33 cellular contexts compared by ENCODE assay signal in genomic region chr3:6222069-6222468, GRCh38.
"Had no signal": no experiment of that assay in that cellular context is flagged by ENCODE, and none has a peak within 500 bp of the region (broad histone marks: within the 10 kb centered on the region; RNA-seq: fewer than 3 reads in every experiment).

No MANE protein-coding gene starts in this region.

- ATAC-seq: activated CD4-positive, alpha-beta T cell treated with anti-CD3 and anti-CD28 coated beads for 36 hours; activated CD8-positive, alpha-beta memory T cell treated with anti-CD3 and anti-CD28 coated beads, Interleukin-2, amount 10 ng/mL, durations not matched to agents 7 days and 5 days; activated CD8-positive, alpha-beta T cell treated with anti-CD3 and anti-CD28 coated beads, Interleukin-2, amount 10 ng/mL, durations not matched to agents 7 days and 5 days; activated naive CD4-positive, alpha-beta T cell treated with anti-CD3 and anti-CD28 coated beads, Interleukin-2, amount 50 U/mL, for 72 hours; foreskin keratinocyte; gastrocnemius medialis; heart left ventricle had no signal

- H3K27me3 Mint-ChIP-seq: activated CD4-positive, alpha-beta memory T cell treated with anti-CD3 and anti-CD28 coated beads for 36 hours; activated CD4-positive, alpha-beta T cell treated with anti-CD3 and anti-CD28 coated beads for 36 hours; activated CD4-positive, alpha-beta T cell treated with anti-CD3 and anti-CD28 coated beads, Interleukin-2, amount 10 ng/mL, durations not matched to agents 24 days and 14 days; activated CD8-positive, alpha-beta memory T cell treated with anti-CD3 and anti-CD28 coated beads, Interleukin-2, amount 10 ng/mL, durations not matched to agents 7 days and 5 days; activated naive CD4-positive, alpha-beta T cell treated with anti-CD3 and anti-CD28 coated beads, Interleukin-2, amount 10 ng/mL, durations not matched to agents 7 days and 5 days; activated naive CD8-positive, alpha-beta T cell treated with anti-CD3 and anti-CD28 coated beads, Interleukin-2, amount 10 ng/mL, durations not matched to agents 7 days and 5 days; central memory CD8-positive, alpha-beta T cell; dendritic cell treated with granulocyte-macrophage colony-stimulating factor and Interleukin-4, amounts not matched to agents 40 ng/mL and 50 ng/mL, for 4 days had no signal

- H3K27ac Mint-ChIP-seq: activated CD4-positive, alpha-beta memory T cell treated with anti-CD3 and anti-CD28 coated beads for 36 hours; activated CD4-positive, alpha-beta T cell treated with anti-CD3 and anti-CD28 coated beads for 36 hours; activated CD4-positive, alpha-beta T cell treated with anti-CD3 and anti-CD28 coated beads, Interleukin-2, amount 10 ng/mL, durations not matched to agents 24 days and 14 days; activated CD8-positive, alpha-beta memory T cell treated with anti-CD3 and anti-CD28 coated beads, Interleukin-2, amount 10 ng/mL, durations not matched to agents 7 days and 5 days; activated CD8-positive, alpha-beta T cell treated with anti-CD3 and anti-CD28 coated beads, Interleukin-2, amount 10 ng/mL, durations not matched to agents 7 days and 5 days; activated naive CD4-positive, alpha-beta T cell treated with anti-CD3 and anti-CD28 coated beads, Interleukin-2, amount 10 ng/mL, durations not matched to agents 7 days and 5 days; activated naive CD4-positive, alpha-beta T cell treated with anti-CD3 and anti-CD28 coated beads, Interleukin-2, amount 50 U/mL, for 72 hours; activated naive CD8-positive, alpha-beta T cell treated with anti-CD3 and anti-CD28 coated beads, Interleukin-2, amount 10 ng/mL, durations not matched to agents 7 days and 5 days; activated T-helper 1 cell treated with anti-CD3 and anti-CD28 coated beads, Interleukin-12 subunit alpha, Interleukin-12 subunit beta, Interleukin-2, Interleukin-4 antibody, amounts not matched to agents 30 ng/mL and 10 ng/mL and 1 ng/mL, durations not matched to agents 14 hours and 24 hours and 36 hours; activated T-helper 2 cell treated with anti-CD3 and anti-CD28 coated beads, Interferon-gamma antibody, Interleukin-2, Interleukin-4, amounts not matched to agents 10 μg/mL and 5 μg/mL and 100 μg/mL, durations not matched to agents 14 hours and 24 hours and 36 hours; dendritic cell treated with granulocyte-macrophage colony-stimulating factor and Interleukin-4, amounts not matched to agents 40 ng/mL and 50 ng/mL, for 4 days; endodermal cell had no signal

- H3K4me1 ChIP-seq: esophagus muscularis mucosa, foreskin keratinocyte, gastrocnemius medialis, heart left ventricle had no signal

- H3K27me3 ChIP-seq: brain microvascular endothelial cell, dorsolateral prefrontal cortex, esophagus muscularis mucosa, foreskin keratinocyte, gastrocnemius medialis, heart left ventricle had no signal

- H3K36me3 ChIP-seq: brain microvascular endothelial cell, esophagus muscularis mucosa, gastrocnemius medialis, heart left ventricle had no signal

- DNase-seq: activated CD4-positive, alpha-beta memory T cell treated with anti-CD3 and anti-CD28 coated beads for 36 hours; activated CD4-positive, alpha-beta T cell treated with anti-CD3 and anti-CD28 coated beads for 36 hours; activated CD4-positive, alpha-beta T cell treated with anti-CD3 and anti-CD28 coated beads, Interleukin-2, amount 10 ng/mL, durations not matched to agents 24 days and 14 days; activated CD4-positive, CD25-positive, alpha-beta regulatory T cell; activated CD4-positive, CD25-positive, alpha-beta regulatory T cell treated with anti-CD3 and anti-CD28 coated beads, Interleukin-2, amount 50 U/mL, for 72 hours; activated CD8-positive, alpha-beta memory T cell treated with anti-CD3 and anti-CD28 coated beads, Interleukin-2, amount 10 ng/mL, durations not matched to agents 7 days and 5 days; activated CD8-positive, alpha-beta memory T cell treated with anti-CD3 and anti-CD28 coated beads, Interleukin-2, amount 50 U/mL, for 4 hours; activated CD8-positive, alpha-beta T cell treated with anti-CD3 and anti-CD28 coated beads, Interleukin-2, amount 10 ng/mL, durations not matched to agents 7 days and 5 days; activated effector memory CD4-positive, alpha-beta T cell treated with anti-CD3 and anti-CD28 coated beads, Interleukin-2, amount 50 U/mL, for 16 hours; activated naive CD4-positive, alpha-beta T cell; activated naive CD4-positive, alpha-beta T cell treated with anti-CD3 and anti-CD28 coated beads, Interleukin-2, amount 10 ng/mL, durations not matched to agents 7 days and 5 days; activated naive CD8-positive, alpha-beta T cell treated with anti-CD3 and anti-CD28 coated beads, Interleukin-2, amount 10 ng/mL, durations not matched to agents 7 days and 5 days; activated T-cell treated with anti-CD3 and anti-CD28 coated beads, Interleukin-2, amount 50 U/mL, for 1 hour; activated T-cell treated with anti-CD3 and anti-CD28 coated beads, Interleukin-2, amount 50 U/mL, for 48 hours; brain microvascular endothelial cell; dorsolateral prefrontal cortex; effector memory CD4-positive, alpha-beta T cell; endodermal cell; erythroblast; foreskin keratinocyte; gastrocnemius medialis; glutamatergic neuron; heart left ventricle; T-helper 2 cell had no signal

- FAIRE-seq: astrocyte, bronchial epithelial cell had no signal

- H3K4me1 Mint-ChIP-seq: activated CD4-positive, alpha-beta T cell treated with anti-CD3 and anti-CD28 coated beads for 36 hours; activated CD4-positive, alpha-beta T cell treated with anti-CD3 and anti-CD28 coated beads, Interleukin-2, amount 10 ng/mL, durations not matched to agents 24 days and 14 days; activated CD8-positive, alpha-beta memory T cell treated with anti-CD3 and anti-CD28 coated beads, Interleukin-2, amount 10 ng/mL, durations not matched to agents 7 days and 5 days; activated naive CD4-positive, alpha-beta T cell treated with anti-CD3 and anti-CD28 coated beads, Interleukin-2, amount 10 ng/mL, durations not matched to agents 7 days and 5 days; activated naive CD8-positive, alpha-beta T cell treated with anti-CD3 and anti-CD28 coated beads, Interleukin-2, amount 10 ng/mL, durations not matched to agents 7 days and 5 days; central memory CD8-positive, alpha-beta T cell had no signal

- H3K27ac ChIP-seq: brain microvascular endothelial cell, coronary artery, dorsolateral prefrontal cortex, esophagus muscularis mucosa, foreskin keratinocyte, gastrocnemius medialis, heart left ventricle had no signal

- H3K4me3 ChIP-seq: coronary artery, dorsolateral prefrontal cortex, esophagus muscularis mucosa, gastrocnemius medialis, heart left ventricle had no signal

- H3K4me3 Mint-ChIP-seq: activated CD4-positive, alpha-beta memory T cell treated with anti-CD3 and anti-CD28 coated beads for 36 hours; activated CD4-positive, alpha-beta T cell treated with anti-CD3 and anti-CD28 coated beads for 36 hours; activated CD4-positive, alpha-beta T cell treated with anti-CD3 and anti-CD28 coated beads, Interleukin-2, amount 10 ng/mL, durations not matched to agents 24 days and 14 days; activated CD8-positive, alpha-beta memory T cell treated with anti-CD3 and anti-CD28 coated beads, Interleukin-2, amount 10 ng/mL, durations not matched to agents 7 days and 5 days; activated CD8-positive, alpha-beta T cell treated with anti-CD3 and anti-CD28 coated beads, Interleukin-2, amount 10 ng/mL, durations not matched to agents 7 days and 5 days; activated naive CD4-positive, alpha-beta T cell treated with anti-CD3 and anti-CD28 coated beads, Interleukin-2, amount 10 ng/mL, durations not matched to agents 7 days and 5 days; activated naive CD8-positive, alpha-beta T cell treated with anti-CD3 and anti-CD28 coated beads, Interleukin-2, amount 10 ng/mL, durations not matched to agents 7 days and 5 days; activated T-helper 1 cell treated with anti-CD3 and anti-CD28 coated beads, Interleukin-12 subunit alpha, Interleukin-12 subunit beta, Interleukin-2, Interleukin-4 antibody, amounts not matched to agents 30 ng/mL and 10 ng/mL and 1 ng/mL, durations not matched to agents 14 hours and 24 hours and 36 hours; central memory CD8-positive, alpha-beta T cell; dendritic cell treated with granulocyte-macrophage colony-stimulating factor and Interleukin-4, amounts not matched to agents 40 ng/mL and 50 ng/mL, for 4 days; endodermal cell had no signal

- H3K9me3 Mint-ChIP-seq: activated CD4-positive, alpha-beta T cell treated with anti-CD3 and anti-CD28 coated beads, Interleukin-2, amount 10 ng/mL, durations not matched to agents 24 days and 14 days; activated naive CD4-positive, alpha-beta T cell treated with anti-CD3 and anti-CD28 coated beads, Interleukin-2, amount 50 U/mL, for 72 hours; activated naive CD8-positive, alpha-beta T cell treated with anti-CD3 and anti-CD28 coated beads, Interleukin-2, amount 10 ng/mL, durations not matched to agents 7 days and 5 days; dendritic cell treated with granulocyte-macrophage colony-stimulating factor and Interleukin-4, amounts not matched to agents 40 ng/mL and 50 ng/mL, for 4 days; endodermal cell had no signal

- H3K36me3 Mint-ChIP-seq: activated CD4-positive, alpha-beta memory T cell treated with anti-CD3 and anti-CD28 coated beads for 36 hours; activated CD8-positive, alpha-beta memory T cell treated with anti-CD3 and anti-CD28 coated beads, Interleukin-2, amount 10 ng/mL, durations not matched to agents 7 days and 5 days; activated naive CD4-positive, alpha-beta T cell treated with anti-CD3 and anti-CD28 coated beads, Interleukin-2, amount 10 ng/mL, durations not matched to agents 7 days and 5 days; activated naive CD4-positive, alpha-beta T cell treated with anti-CD3 and anti-CD28 coated beads, Interleukin-2, amount 50 U/mL, for 72 hours; activated naive CD8-positive, alpha-beta T cell treated with anti-CD3 and anti-CD28 coated beads, Interleukin-2, amount 10 ng/mL, durations not matched to agents 7 days and 5 days had no signal

- H3K9me3 ChIP-seq: esophagus muscularis mucosa, gastrocnemius medialis, heart left ventricle had no signal
